9 cellular contexts compared by ENCODE assay signal in genomic region chr10:98404571-98405396, GRCh38. TPM values are rescaled to one million over a fixed set of nuclear protein-coding genes. Genes with fewer than 3 reads are reported as not detected.
DNase-seq lines count a peak whose midpoint lies in the region; ATAC-seq and TF ChIP-seq lines count a peak whose summit lies in the region.
"Had no signal": no experiment of that assay in that cellular context is flagged by ENCODE, and none has a peak within 500 bp of the region (broad histone marks: within the 10 kb centered on the region; RNA-seq: fewer than 3 reads in every experiment).

No MANE protein-coding gene starts in this region.

- intact Hi-C loops in lower lobe of right lung (cut with DNase I) = no loop called here

- H3K4me3 ChIP-seq in MG63 (no peak overlapping the region; the same call in 1 of the 2 replicates), fibroblast of the aortic adventitia (ENCODE audit: low read depth, low read length) (no peak overlapping the region), lower lobe of right lung (no peak overlapping the region)
- H3K4me3 ChIP-seq: SK-N-MC had no signal

- DNase-seq in AG08396 (ENCODE audit: low spot score) (peak; percentile 41), MG63 (peak; percentile 29), fibroblast of the aortic adventitia (ENCODE audit: low read depth) (peak; percentile 76), lower lobe of right lung (no peak), hypothalamus (lab: John Stamatoyannopoulos, UW) (no peak), NOMO-1 treated with dmso at 0.1 percent for 144 hours (lab: John Stamatoyannopoulos, UW; ENCODE audit: unreplicated experiment) (no peak), activated gamma-delta T cell (lab: John Stamatoyannopoulos, UW) (no peak)

- ATAC-seq in GM19395 (IDR thresholded peaks at IDR 0.05; ENCODE audit: unreplicated experiment) (peak; percentile 52), lower lobe of right lung (no peak)

- no peaks in the 10 kb centered on the region for H3K27me3 ChIP-seq in MG63
- H3K27me3 ChIP-seq in lower lobe of right lung (ENCODE audit: low read depth) = no peaks in the 10 kb centered on the region

- no peak overlapping the region for H3K27ac ChIP-seq in lower lobe of right lung
- H3K27ac ChIP-seq: SK-N-MC had no signal

- H3K9me3 ChIP-seq in MG63 (no peaks in the 10 kb centered on the region), lower lobe of right lung (no peaks in the 10 kb centered on the region)

- TF ChIP-seq CTCF in fibroblast of the aortic adventitia (IDR thresholded peaks at IDR 0.05; ENCODE audit: insufficient read depth, low read length) (no peak), lower lobe of right lung (IDR thresholded peaks at IDR 0.05) (no peak)

- peaks cover 6% of the 10 kb centered on the region for H3K4me1 ChIP-seq in lower lobe of right lung

- H3K36me3 ChIP-seq in MG63 (no peaks in the 10 kb centered on the region), lower lobe of right lung (peaks cover 3% of the 10 kb centered on the region)

RNA-seq across cellular contexts. Expression of gene PYROXD2, which starts 10.2 kb away (rescaled TPM):
- total RNA-seq in MG63 (2014; rRNA removed; shearing (Covaris generic); ENCODE audit: low replicate concordance) = 1.6 and 1.8 TPM in 2 replicates
- total RNA-seq in fibroblast of the aortic adventitia (ENCODE audit: low replicate concordance) = 6.5 and 10.2 TPM in 2 replicates
- 17.8 TPM for total RNA-seq in lower lobe of right lung

RNA-seq across cellular contexts. Expression of gene HPS1, which starts 42.0 kb away (rescaled TPM):
- total RNA-seq in MG63 (2014; rRNA removed; shearing (Covaris generic); ENCODE audit: low replicate concordance) = 34.5 and 41.8 TPM in 2 replicates
- 42.3 and 53.4 TPM in 2 replicates for total RNA-seq in fibroblast of the aortic adventitia (ENCODE audit: low replicate concordance)
- total RNA-seq in lower lobe of right lung = 86.3 TPM

Comparison
In these comparisons a context has a peak if more than half of its experiments do, and no peak if none do; other contexts are left out.
1. DNase-seq: peak in AG08396 (single experiment), MG63 (single experiment) and fibroblast of the aortic adventitia (single experiment); none in lower lobe of right lung (single experiment), hypothalamus (0 of 51), NOMO-1 treated with dmso at 0.1 percent for 144 hours (single experiment) and activated gamma-delta T cell (single experiment).